Comparison of ENCODE assay signal across 27 cellular contexts in genomic region chr13:98906746-98907502, GRCh38.
"Had no signal": no experiment of that assay in that cellular context is flagged by ENCODE, and none has a peak within 500 bp of the region (broad histone marks: within the 10 kb centered on the region; RNA-seq: fewer than 3 reads in every experiment).

No MANE protein-coding gene starts in this region.

- H3K4me1 Mint-ChIP-seq: nephron had no signal

- H3K4me3 ChIP-seq: left ventricle myocardium inferior, lung, right atrium auricular region, right lobe of liver, smooth muscle cell, thoracic aorta, tibial artery, uterus had no signal

- H3K9ac ChIP-seq: parathyroid adenoma had no signal

- H3K27ac Mint-ChIP-seq: memory B cell; nephron; progenitor cell of endocrine pancreas; stimulated activated memory B cell treated with anti-CD40 and anti-IgM and Interleukin-4, amounts not matched to agents 10 μg/mL and 1 μg/mL and 100 μg/mL, for 72 hours; type B pancreatic cell had no signal

- DNase-seq: hypothalamus; immature natural killer cell; kidney; left ventricle myocardium inferior; naive thymus-derived CD8-positive, alpha-beta T cell; occipital lobe; right lobe of liver; stimulated activated CD4-positive, alpha-beta T cell treated with anti-CD3 and anti-CD28 coated beads, Interleukin-1b, Interleukin-23, amount 100 ng/mL, for 48 hours; stimulated activated CD4-positive, alpha-beta T cell treated with anti-CD3 and anti-CD28 coated beads, Interleukin-2, amount 100 ng/mL, for 48 hours; stimulated activated CD4-positive, alpha-beta T cell treated with anti-CD3 and anti-CD28 coated beads, Interleukin-4, amount 100 ng/mL, for 4 hours; stimulated activated CD8-positive, alpha-beta memory T cell treated with anti-CD3 and anti-CD28 coated beads, Interleukin-4, amount 100 ng/mL, for 48 hours; stimulated activated naive CD4-positive, alpha-beta T cell treated with Interleukin-2 at 50 U/mL for 16 hours; stimulated activated naive CD8-positive, alpha-beta T cell treated with anti-CD3 and anti-CD28 coated beads, Interleukin-15, amount 100 ng/mL, for 72 hours; tibial artery; uterus had no signal

- H3K36me3 ChIP-seq: neutrophil, uterus had no signal

- H2AFZ ChIP-seq: parathyroid adenoma had no signal

- H3K4me1 ChIP-seq: parathyroid adenoma, right lobe of liver, uterus had no signal

- H3K4me2 ChIP-seq: smooth muscle cell had no signal

- H3K4me3 Mint-ChIP-seq: immature natural killer cell; memory B cell; naive thymus-derived CD8-positive, alpha-beta T cell; nephron; neural crest cell; stimulated activated memory B cell treated with anti-CD40 and anti-IgM and Interleukin-4, amounts not matched to agents 10 μg/mL and 1 μg/mL and 100 μg/mL, for 72 hours; stimulated activated naive CD8-positive, alpha-beta T cell treated with anti-CD3 and anti-CD28 coated beads, Interleukin-15, amount 100 ng/mL, for 72 hours; type B pancreatic cell had no signal

- H3K27me3 ChIP-seq: right atrium auricular region, right lobe of liver, tibial artery, uterus had no signal

- H3K79me2 ChIP-seq: parathyroid adenoma had no signal

- H3K27ac ChIP-seq: left ventricle myocardium inferior, neutrophil, parathyroid adenoma, right lobe of liver, thoracic aorta, tibial artery, uterus had no signal

- H3K9me3 ChIP-seq: left ventricle myocardium inferior, neutrophil, right atrium auricular region, right lobe of liver, thoracic aorta, tibial artery, uterus had no signal

- H3K27me3 Mint-ChIP-seq: memory B cell; naive thymus-derived CD8-positive, alpha-beta T cell; progenitor cell of endocrine pancreas; stimulated activated memory B cell treated with anti-CD40 and anti-IgM and Interleukin-4, amounts not matched to agents 10 μg/mL and 1 μg/mL and 100 μg/mL, for 72 hours; stimulated activated naive CD8-positive, alpha-beta T cell treated with anti-CD3 and anti-CD28 coated beads, Interleukin-15, amount 100 ng/mL, for 72 hours; type B pancreatic cell had no signal

- H3K9me3 Mint-ChIP-seq: immature natural killer cell; memory B cell; naive thymus-derived CD8-positive, alpha-beta T cell; nephron; neural crest cell; stimulated activated memory B cell treated with anti-CD40 and anti-IgM and Interleukin-4, amounts not matched to agents 10 μg/mL and 1 μg/mL and 100 μg/mL, for 72 hours; stimulated activated naive CD8-positive, alpha-beta T cell treated with anti-CD3 and anti-CD28 coated beads, Interleukin-15, amount 100 ng/mL, for 72 hours; type B pancreatic cell had no signal
